8 cellular contexts compared by ENCODE assay signal in genomic region chr11:30128269-30128932, GRCh38.
DNase-seq lines count a peak whose midpoint lies in the region; ATAC-seq and TF ChIP-seq lines count a peak whose summit lies in the region.

No MANE protein-coding gene starts in this region.

- no peak overlapping the region for H3K4me3 ChIP-seq in AG09309 (ENCODE audit: control insufficient read depth, low read depth, low read length)
- H3K4me3 ChIP-seq in epithelial cell of esophagus (ENCODE audit: low read length) = no peak overlapping the region

- peak; percentile 52 for ATAC-seq in GM18519 (IDR thresholded peaks at IDR 0.05; ENCODE audit: low FRiP score, unreplicated experiment)
- ATAC-seq in HG03460 (IDR thresholded peaks at IDR 0.05; ENCODE audit: unreplicated experiment) = no peak

- no peak for DNase-seq in AG09309 (ENCODE audit: low read depth)
- DNase-seq in NCI-H82 treated with DMSO at 0.1 percent for 48 hours (lab: John Stamatoyannopoulos, UW; ENCODE audit: unreplicated experiment) = peak; percentile 15
- peak; percentile 64 for DNase-seq in epithelial cell of esophagus (ENCODE audit: low read depth)
- DNase-seq in putamen (ENCODE audit: low spot score) = peak; percentile 25
- DNase-seq in NK-92 treated with Interleukin-12 subunit alpha and Interleukin-12 subunit beta, amount 100 ng/mL, for 24 hours (lab: John Stamatoyannopoulos, UW) = no peak
- DNase-seq in activated gamma-delta T cell (lab: John Stamatoyannopoulos, UW) = no peak

- TF ChIP-seq CTCF in AG09309 (IDR thresholded peaks at IDR 0.05; ENCODE audit: control insufficient read depth, insufficient read depth, low read depth, low read length, missing control alignments) (peak; percentile 39), epithelial cell of esophagus (IDR thresholded peaks at IDR 0.05; ENCODE audit: insufficient read depth, low read depth, low read length, missing control alignments) (peak; percentile 78)

Comparison
In these comparisons a context has a peak if more than half of its experiments do, and no peak if none do; other contexts are left out.
1. DNase-seq: peak in NCI-H82 treated with DMSO at 0.1 percent for 48 hours (single experiment), epithelial cell of esophagus (single experiment) and putamen (single experiment); none in AG09309 (single experiment), NK-92 treated with Interleukin-12 subunit alpha and Interleukin-12 subunit beta, amount 100 ng/mL, for 24 hours (single experiment) and activated gamma-delta T cell (single experiment).